Comparison of ENCODE assay signal across 12 cellular contexts in the genomic region with DNA sequence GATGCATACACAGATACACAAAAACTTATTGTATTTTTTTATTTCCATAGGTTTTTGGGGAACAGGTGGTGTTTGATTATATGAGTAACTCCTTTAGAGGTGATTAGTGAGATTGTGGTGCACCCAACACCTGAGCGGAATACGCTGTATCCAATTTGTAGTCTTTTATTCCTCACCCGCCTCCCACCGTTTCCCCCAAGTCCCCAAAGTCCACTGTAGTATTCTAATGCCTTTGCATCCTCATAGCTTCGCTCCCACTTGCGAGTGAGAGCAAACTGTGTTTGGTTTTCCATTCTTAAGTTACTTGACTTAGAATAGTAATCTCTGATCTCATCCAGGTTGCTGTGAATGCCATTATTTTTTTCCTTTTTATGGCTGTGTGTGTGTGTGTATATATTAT. TPM values are rescaled to one million over a fixed set of nuclear protein-coding genes. Genes with fewer than 3 reads are reported as not detected.
A peak's percentile ranks its signal among the peaks of the same experiment; 100 is the strongest.
DNase-seq lines count a peak whose midpoint lies in the region; ATAC-seq and TF ChIP-seq lines count a peak whose summit lies in the region.
"Not testable (repeated sequence)": the region's sequence is repeated elsewhere in the genome, so short reads cannot be mapped to it uniquely, and the experiment has no call there.
"Had no signal": no experiment of that assay in that cellular context is flagged by ENCODE, and none has a peak within 500 bp of the region (broad histone marks: within the 10 kb centered on the region; RNA-seq: fewer than 3 reads in every experiment).

No MANE protein-coding gene starts in this region.

- 46% methylated on average over 2 of the region's 6 CpGs; no CpG with 5 or more reads in 1 of the 2 donors for WGBS in aorta, 2 donors

- H3K27ac Mint-ChIP-seq in CD14-positive monocyte; activated CD4-positive, alpha-beta T cell treated with anti-CD3 and anti-CD28 coated beads, Interleukin-2, amount 10 ng/mL, durations not matched to agents 24 days and 14 days: not testable (repeated sequence)

- H3K27ac ChIP-seq in aorta (ENCODE audit: low read depth in 1 of 2, low read length in 2 of 2): not testable (repeated sequence)

- not testable (repeated sequence) for H3K36me3 Mint-ChIP-seq in CD14-positive monocyte; activated CD4-positive, alpha-beta T cell treated with anti-CD3 and anti-CD28 coated beads, Interleukin-2, amount 10 ng/mL, durations not matched to agents 24 days and 14 days (ENCODE audit: low read depth)

- not testable (repeated sequence) for H3K9me3 ChIP-seq in aorta (ENCODE audit: control insufficient read depth, low read length)

- H3K9me3 Mint-ChIP-seq in CD14-positive monocyte; activated CD4-positive, alpha-beta T cell treated with anti-CD3 and anti-CD28 coated beads, Interleukin-2, amount 10 ng/mL, durations not matched to agents 24 days and 14 days: not testable (repeated sequence)

- not testable (repeated sequence) for ATAC-seq in left ventricle myocardium superior; aorta (ENCODE audit: low FRiP score)

- not testable (repeated sequence) for H3K4me1 ChIP-seq in aorta (ENCODE audit: control insufficient read depth in 1 of 2, insufficient read depth in 2 of 2, low read length in 2 of 2)

- not testable (repeated sequence) for H3K27me3 ChIP-seq in aorta (ENCODE audit: control insufficient read depth in 1 of 2, insufficient read depth in 2 of 2, low read length in 1 of 2)

- not testable (repeated sequence) for H3K4me3 ChIP-seq in aorta (ENCODE audit: low read length in 2 of 2)

- not testable (repeated sequence) for H3K4me3 Mint-ChIP-seq in CD14-positive monocyte; activated CD4-positive, alpha-beta T cell treated with anti-CD3 and anti-CD28 coated beads, Interleukin-2, amount 10 ng/mL, durations not matched to agents 24 days and 14 days

- not testable (repeated sequence) for H3K36me3 ChIP-seq in aorta (ENCODE audit: control insufficient read depth in 1 of 2, insufficient read depth in 2 of 2, low read length in 1 of 2)

- DNase-seq in CD14-positive monocyte (ENCODE audit: low spot score): peak; percentile 12
- peak; percentile 55 for DNase-seq in activated CD4-positive, alpha-beta T cell treated with anti-CD3 and anti-CD28 coated beads, Interleukin-2, amount 10 ng/mL, durations not matched to agents 24 days and 14 days
- peak; percentile 5 for DNase-seq in ecto neural progenitor cell (ENCODE audit: low spot score)
- peak; percentile 7 for DNase-seq in left ventricle myocardium superior
- peak; percentile 0 for DNase-seq in kidney tubule cell (ENCODE audit: low spot score)
- DNase-seq in pons (ENCODE audit: low spot score): peak; percentile 0
- peak; percentile 26 to 56 for DNase-seq in aorta

- intact Hi-C loops in CD14-positive monocyte (cut with micrococcal nuclease); activated CD4-positive, alpha-beta T cell treated with anti-CD3 and anti-CD28 coated beads, Interleukin-2, amount 10 ng/mL, durations not matched to agents 24 days and 14 days (cut with micrococcal nuclease); left ventricle myocardium superior (cut with micrococcal nuclease); aorta (cut with DNase I): not testable (repeated sequence)

- not testable (repeated sequence) for H3K27me3 Mint-ChIP-seq in CD14-positive monocyte (ENCODE audit: low read depth in 3 of 3); activated CD4-positive, alpha-beta T cell treated with anti-CD3 and anti-CD28 coated beads, Interleukin-2, amount 10 ng/mL, durations not matched to agents 24 days and 14 days

- TF ChIP-seq CTCF in CD14-positive monocyte (IDR thresholded peaks at IDR 0.05): not testable (repeated sequence)

- not testable (repeated sequence) for H3K4me1 Mint-ChIP-seq in CD14-positive monocyte; activated CD4-positive, alpha-beta T cell treated with anti-CD3 and anti-CD28 coated beads, Interleukin-2, amount 10 ng/mL, durations not matched to agents 24 days and 14 days

RNA-seq across cellular contexts. Expression of a gene that starts 17.3 kb away (rescaled TPM):
- not detected for polyA plus RNA-seq in CD14-positive monocyte
- not detected in 2 replicates for total RNA-seq in activated CD4-positive, alpha-beta T cell treated with anti-CD3 and anti-CD28 coated beads, Interleukin-2, amount 10 ng/mL, durations not matched to agents 24 days and 14 days
- total RNA-seq in left ventricle myocardium superior: not detected
- total RNA-seq in aorta: not detected
- polyA plus RNA-seq in aorta: not detected
- total RNA-seq: CD4-positive, alpha-beta memory T cell; GM23338; HFFc6; HT1080 had no signal
- polyA plus RNA-seq: BJ; CD4-positive, alpha-beta memory T cell; GM23338 had no signal

Comparison
In these comparisons a context has a peak if more than half of its experiments do, and no peak if none do; other contexts are left out.
1. DNase-seq: peak in every context shown above with its lines; median percentile 55 in activated CD4-positive, alpha-beta T cell treated with anti-CD3 and anti-CD28 coated beads, Interleukin-2, amount 10 ng/mL, durations not matched to agents 24 days and 14 days; 41 in aorta; 12 in CD14-positive monocyte; 7 in left ventricle myocardium superior; 5 in ecto neural progenitor cell; 0 in kidney tubule cell; 0 in pons.